8 cellular contexts compared by ENCODE assay signal in genomic region chr16:71537643-71538042, GRCh38. TPM values are rescaled to one million over a fixed set of nuclear protein-coding genes. Genes with fewer than 3 reads are reported as not detected.
DNase-seq lines count a peak whose midpoint lies in the region; ATAC-seq, FAIRE-seq and TF ChIP-seq lines count a peak whose summit lies in the region.

No MANE protein-coding gene starts in this region.

- H3K18ac ChIP-seq in mesenchymal stem cell (ENCODE audit: low read depth in 1 of 2, low read length in 2 of 2), result no peak overlapping the region

- H2BK15ac ChIP-seq in mesenchymal stem cell (ENCODE audit: low read depth, poor library complexity, severe bottlenecking), result no peak overlapping the region

- H3K27me3 ChIP-seq in bronchial epithelial cell (ENCODE audit: control insufficient read depth, insufficient read depth, low read length) (no peaks in the 10 kb centered on the region), mesenchymal stem cell (ENCODE audit: control insufficient read depth in 1 of 2, insufficient read depth in 1 of 2, low read length in 2 of 2) (peaks cover 4 to 29% of the 10 kb centered on the region in 2 experiments)

- 65% methylated on average over 6 of the region's 6 CpGs for WGBS in mesenchymal stem cell

- H2AK5ac ChIP-seq in mesenchymal stem cell (ENCODE audit: low read length, severe bottlenecking), result no peak overlapping the region

- no peak overlapping the region for H3K14ac ChIP-seq in mesenchymal stem cell (ENCODE audit: low read length in 2 of 2)

- H4K8ac ChIP-seq in mesenchymal stem cell (ENCODE audit: low read length), result no peak overlapping the region

- no peak overlapping the region for H2BK5ac ChIP-seq in mesenchymal stem cell (ENCODE audit: low read depth, low read length, poor library complexity, severe bottlenecking)

- no peak overlapping the region for H3K4ac ChIP-seq in mesenchymal stem cell (ENCODE audit: low read depth in 1 of 2, low read length in 2 of 2)

- H3K27ac ChIP-seq in mesenchymal stem cell (ENCODE audit: low read length, poor library complexity, severe bottlenecking), result no peak overlapping the region

- in situ Hi-C loops in GM13977 (cut with MboI; ENCODE audit: low pct_unique_long_range_greater_than_20kb, low sequenced_read_pairs, unreplicated experiment), result no loop called here

- H3K79me1 ChIP-seq in mesenchymal stem cell (replicated peaks; ENCODE audit: low read length, poor library complexity, severe bottlenecking), result no peaks in the 10 kb centered on the region

- no peaks in the 10 kb centered on the region for H3K36me3 ChIP-seq in bronchial epithelial cell (ENCODE audit: control insufficient read depth, insufficient read depth, low read length)
- no peaks in the 10 kb centered on the region for H3K36me3 ChIP-seq in mesenchymal stem cell (ENCODE audit: control insufficient read depth in 1 of 2, insufficient read depth in 2 of 2, low read depth in 1 of 2, low read length in 2 of 2)

- no peak overlapping the region for H2BK120ac ChIP-seq in mesenchymal stem cell (ENCODE audit: low read depth, low read length)

- H3K23ac ChIP-seq in mesenchymal stem cell (ENCODE audit: low read length in 2 of 2), result no peak overlapping the region

- no peaks in the 10 kb centered on the region for H3K4me1 ChIP-seq in mesenchymal stem cell (ENCODE audit: control insufficient read depth, insufficient read depth, low read depth, low read length)

- H2BK12ac ChIP-seq in mesenchymal stem cell (ENCODE audit: low read length in 2 of 2), result no peak overlapping the region

- no peak overlapping the region for H2AFZ ChIP-seq in mesenchymal stem cell (ENCODE audit: low read depth, low read length)

- H3K9ac ChIP-seq in mesenchymal stem cell (ENCODE audit: low read length), result no peak overlapping the region

- H3K9me3 ChIP-seq in mesenchymal stem cell (ENCODE audit: control insufficient read depth, low read length), result no peaks in the 10 kb centered on the region

- DNase-seq in AG20443 (ENCODE audit: low spot score) (peak; percentile 65), GM13977 (ENCODE audit: low spot score) (peak; percentile 71), HT1080 (ENCODE audit: low read depth) (peak; percentile 38), SHP77 treated with DMSO at 0.1 percent for 48 hours (lab: John Stamatoyannopoulos, UW) (peak; percentile 62), bronchial epithelial cell (ENCODE audit: low read depth) (peak; percentile 60), mesenchymal stem cell (peak; percentile 24), MV-4-11 (lab: John Stamatoyannopoulos, UW) (no peak)

- ATAC-seq in HG02588 (IDR thresholded peaks at IDR 0.05; ENCODE audit: unreplicated experiment), result no peak

- no peak overlapping the region for H3K4me2 ChIP-seq in mesenchymal stem cell (ENCODE audit: low read length, poor library complexity, severe bottlenecking)

- peak; percentile 99 for FAIRE-seq in bronchial epithelial cell (lab: Jason Lieb, UNC)

- no peak overlapping the region for H4K91ac ChIP-seq in mesenchymal stem cell (ENCODE audit: low read length)

- H3K4me3 ChIP-seq in bronchial epithelial cell (ENCODE audit: low read depth, low read length) (no peak overlapping the region), mesenchymal stem cell (ENCODE audit: insufficient read depth in 1 of 2, low read depth in 1 of 2, low read length in 2 of 2) (no peak overlapping the region)

- peak; percentile 82 for TF ChIP-seq CTCF in GM13977 (IDR thresholded peaks at IDR 0.05; ENCODE audit: extremely low read depth, insufficient read depth, missing control alignments)
- peak; percentile 82 for TF ChIP-seq CTCF in bronchial epithelial cell (IDR thresholded peaks at IDR 0.05; ENCODE audit: insufficient read depth, low read length, severe bottlenecking)

RNA-seq across cellular contexts. Expression of gene CHST4, which starts 11.4 kb away (rescaled TPM):
- 0.43 TPM in 1 of 2 replicates, not detected in the other for total RNA-seq in HT1080 (2014; rRNA removed; shearing (Covaris generic))
- polyA plus RNA-seq in HT1080 (2015; cell fraction: cytosol; rRNA removed), result not detected in 2 replicates
- polyA plus RNA-seq in HT1080 (2015; cell fraction: nucleus; rRNA removed), result 0.11 TPM in 1 of 2 replicates, not detected in the other
- under 0.01 and 0.26 TPM in 2 replicates for total RNA-seq in bronchial epithelial cell
- not detected for polyA plus RNA-seq in mesenchymal stem cell (2013, experiment 1 of 2)
- not detected for polyA plus RNA-seq in mesenchymal stem cell (2013, experiment 2 of 2)

RNA-seq across cellular contexts. Expression of gene TAT, which starts 39.2 kb away (rescaled TPM):
- not detected in 2 replicates for total RNA-seq in HT1080 (2014; rRNA removed; shearing (Covaris generic))
- polyA plus RNA-seq in HT1080 (2015; cell fraction: cytosol; rRNA removed), result not detected in 2 replicates
- polyA plus RNA-seq in HT1080 (2015; cell fraction: nucleus; rRNA removed), result not detected in 2 replicates
- not detected in 2 replicates for total RNA-seq in bronchial epithelial cell
- polyA plus RNA-seq in mesenchymal stem cell (2013, experiment 1 of 2), result not detected
- polyA plus RNA-seq in mesenchymal stem cell (2013, experiment 2 of 2), result not detected

RNA-seq across cellular contexts. Expression of gene ZNF19, which starts 48.5 kb away (rescaled TPM):
- 0.87 and 0.90 TPM in 2 replicates for total RNA-seq in HT1080 (2014; rRNA removed; shearing (Covaris generic))
- 1.5 and 1.7 TPM in 2 replicates for polyA plus RNA-seq in HT1080 (2015; cell fraction: cytosol; rRNA removed)
- polyA plus RNA-seq in HT1080 (2015; cell fraction: nucleus; rRNA removed), result 5.0 and 7.5 TPM in 2 replicates
- 2.6 and 3.2 TPM in 2 replicates for total RNA-seq in bronchial epithelial cell
- polyA plus RNA-seq in mesenchymal stem cell (2013, experiment 1 of 2), result 0.91 TPM
- polyA plus RNA-seq in mesenchymal stem cell (2013, experiment 2 of 2), result 0.89 TPM
